8 cellular contexts compared by ENCODE assay signal in the genomic region with DNA sequence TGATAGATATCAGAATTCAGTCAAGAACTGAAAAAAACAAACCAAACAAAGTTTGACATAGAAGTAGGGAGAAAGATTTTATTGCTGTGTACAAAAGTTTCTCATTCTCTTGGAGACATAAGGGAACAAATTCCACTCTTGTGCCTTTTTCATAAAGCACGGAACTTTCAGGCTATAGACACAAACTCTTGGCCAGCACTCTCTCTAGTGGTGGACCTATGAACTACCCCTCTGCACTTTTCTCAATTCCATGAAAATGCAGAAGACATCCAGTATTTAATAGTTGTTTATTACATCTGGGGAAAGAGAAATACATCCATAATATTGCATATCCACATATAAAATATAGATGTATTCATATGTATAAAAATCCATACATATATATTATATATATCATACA.
DNase-seq lines count a peak whose midpoint lies in the region; ATAC-seq and TF ChIP-seq lines count a peak whose summit lies in the region.

No MANE protein-coding gene starts in this region.

- CTCF ChIA-PET in MCF 10A (lab: Yijun Ruan, JAX) = interaction anchor here (0.8 to 1.8 kb wide), 13 partner anchors 10 to 1140 kb away, joined by 3 to 15 read pairs (median 4); a partner anchor contains a TSS

- peak; percentile 9 for DNase-seq in NCI-H1105 treated with DMSO at 0.1 percent for 48 hours (lab: John Stamatoyannopoulos, UW)
- no peak for DNase-seq in NCI-H1105 (lab: John Stamatoyannopoulos, UW)
- DNase-seq in LHCN-M2 (ENCODE audit: low read depth) = peak; percentile 68
- DNase-seq in MCF 10A (ENCODE audit: unreplicated experiment) = peak; percentile 63
- no peak for DNase-seq in left lobe of liver (ENCODE audit: low spot score)
- no peak for DNase-seq in natural killer cell treated with Interleukin-12 subunit alpha and Interleukin-12 subunit beta and Interleukin-15 and Interleukin-18, amount 100 ng/mL, for 72 hours (ENCODE audit: low spot score)
- no peak for DNase-seq in MV-4-11 (lab: John Stamatoyannopoulos, UW)
- no peak for DNase-seq in stimulated activated effector memory CD8-positive, alpha-beta T cell treated with anti-CD3 and anti-CD28 coated beads, Interleukin-12 subunit alpha, Interleukin-12 subunit beta, amount 100 ng/mL, for 72 hours (ENCODE audit: low spot score in 2 of 2)

- peak; percentile 82 for TF ChIP-seq CTCF in MCF 10A (IDR thresholded peaks at IDR 0.05; ENCODE audit: unreplicated experiment)

- ATAC-seq in left lobe of liver = peak; percentile 73
- ATAC-seq in natural killer cell treated with Interleukin-12 subunit alpha and Interleukin-12 subunit beta and Interleukin-15 and Interleukin-18, amount 100 ng/mL, for 72 hours = no peak
- no peak for ATAC-seq in stimulated activated effector memory CD8-positive, alpha-beta T cell treated with anti-CD3 and anti-CD28 coated beads, Interleukin-12 subunit alpha, Interleukin-12 subunit beta, amount 100 ng/mL, for 72 hours

- no TSS peak for BruUV-seq in MCF 10A (replicated peaks; lab: Mats Ljungman, UMichigan)

- no peak overlapping the region for H3K27ac Mint-ChIP-seq in MCF 10A (ENCODE audit: low read depth, unreplicated experiment)
- no peak overlapping the region for H3K27ac Mint-ChIP-seq in natural killer cell treated with Interleukin-12 subunit alpha and Interleukin-12 subunit beta and Interleukin-15 and Interleukin-18, amount 100 ng/mL, for 72 hours
- H3K27ac Mint-ChIP-seq in stimulated activated effector memory CD8-positive, alpha-beta T cell treated with anti-CD3 and anti-CD28 coated beads, Interleukin-12 subunit alpha, Interleukin-12 subunit beta, amount 100 ng/mL, for 72 hours = no peak overlapping the region

- no peaks in the 10 kb centered on the region for H3K36me3 Mint-ChIP-seq in MCF 10A (ENCODE audit: insufficient read depth, unreplicated experiment)
- H3K36me3 Mint-ChIP-seq in natural killer cell treated with Interleukin-12 subunit alpha and Interleukin-12 subunit beta and Interleukin-15 and Interleukin-18, amount 100 ng/mL, for 72 hours = no peaks in the 10 kb centered on the region
- H3K36me3 Mint-ChIP-seq in stimulated activated effector memory CD8-positive, alpha-beta T cell treated with anti-CD3 and anti-CD28 coated beads, Interleukin-12 subunit alpha, Interleukin-12 subunit beta, amount 100 ng/mL, for 72 hours = no peaks in the 10 kb centered on the region

- no peak overlapping the region for H3K4me3 Mint-ChIP-seq in MCF 10A (ENCODE audit: unreplicated experiment)
- no peak overlapping the region for H3K4me3 Mint-ChIP-seq in natural killer cell treated with Interleukin-12 subunit alpha and Interleukin-12 subunit beta and Interleukin-15 and Interleukin-18, amount 100 ng/mL, for 72 hours
- no peak overlapping the region for H3K4me3 Mint-ChIP-seq in stimulated activated effector memory CD8-positive, alpha-beta T cell treated with anti-CD3 and anti-CD28 coated beads, Interleukin-12 subunit alpha, Interleukin-12 subunit beta, amount 100 ng/mL, for 72 hours

- no peaks in the 10 kb centered on the region for H3K4me1 Mint-ChIP-seq in MCF 10A (ENCODE audit: insufficient read depth, unreplicated experiment)
- H3K4me1 Mint-ChIP-seq in natural killer cell treated with Interleukin-12 subunit alpha and Interleukin-12 subunit beta and Interleukin-15 and Interleukin-18, amount 100 ng/mL, for 72 hours (ENCODE audit: low read depth in 2 of 2) = no peaks in the 10 kb centered on the region
- no peaks in the 10 kb centered on the region for H3K4me1 Mint-ChIP-seq in stimulated activated effector memory CD8-positive, alpha-beta T cell treated with anti-CD3 and anti-CD28 coated beads, Interleukin-12 subunit alpha, Interleukin-12 subunit beta, amount 100 ng/mL, for 72 hours

- H3K9me3 Mint-ChIP-seq in MCF 10A (ENCODE audit: unreplicated experiment) = no peaks in the 10 kb centered on the region
- H3K9me3 Mint-ChIP-seq in natural killer cell treated with Interleukin-12 subunit alpha and Interleukin-12 subunit beta and Interleukin-15 and Interleukin-18, amount 100 ng/mL, for 72 hours = no peaks in the 10 kb centered on the region
- H3K9me3 Mint-ChIP-seq in stimulated activated effector memory CD8-positive, alpha-beta T cell treated with anti-CD3 and anti-CD28 coated beads, Interleukin-12 subunit alpha, Interleukin-12 subunit beta, amount 100 ng/mL, for 72 hours = peaks cover 5% of the 10 kb centered on the region

- POLR2A ChIA-PET in MCF 10A (lab: Yijun Ruan, JAX) = interaction anchor here (0.8 kb wide), 1 partner anchor 291 kb away, joined by 3 read pairs; no protein-coding TSS in a partner anchor

- H3K27me3 Mint-ChIP-seq in MCF 10A (ENCODE audit: insufficient read depth, unreplicated experiment) = no peaks in the 10 kb centered on the region
- no peaks in the 10 kb centered on the region for H3K27me3 Mint-ChIP-seq in natural killer cell treated with Interleukin-12 subunit alpha and Interleukin-12 subunit beta and Interleukin-15 and Interleukin-18, amount 100 ng/mL, for 72 hours

- intact Hi-C loops in MCF 10A (cut with micrococcal nuclease) = loop anchor here (1.0 kb wide), 3 partner anchors 291 to 1166 kb away; no protein-coding TSS in a partner anchor

Comparison
In these comparisons a context has a peak if more than half of its experiments do, and no peak if none do; other contexts are left out.
1. DNase-seq: peak in NCI-H1105 treated with DMSO at 0.1 percent for 48 hours (single experiment), LHCN-M2 (single experiment) and MCF 10A (single experiment); none in NCI-H1105 (single experiment), left lobe of liver (single experiment), natural killer cell treated with Interleukin-12 subunit alpha and Interleukin-12 subunit beta and Interleukin-15 and Interleukin-18, amount 100 ng/mL, for 72 hours (single experiment), MV-4-11 (single experiment) and stimulated activated effector memory CD8-positive, alpha-beta T cell treated with anti-CD3 and anti-CD28 coated beads, Interleukin-12 subunit alpha, Interleukin-12 subunit beta, amount 100 ng/mL, for 72 hours (0 of 2).